10 cellular contexts compared by ENCODE assay signal in genomic region chr16:85227262-85227923, GRCh38.
DNase-seq lines count a peak whose midpoint lies in the region; ATAC-seq and TF ChIP-seq lines count a peak whose summit lies in the region.
"Had no signal": no experiment of that assay in that cellular context is flagged by ENCODE, and none has a peak within 500 bp of the region (broad histone marks: within the 10 kb centered on the region; RNA-seq: fewer than 3 reads in every experiment).

No MANE protein-coding gene starts in this region.

- H3K27me3 ChIP-seq in GM23338 (ENCODE audit: insufficient read depth) (no peaks in the 10 kb centered on the region), mesenchymal stem cell (ENCODE audit: control insufficient read depth in 1 of 2, insufficient read depth in 1 of 2, low read length in 2 of 2) (no peaks in the 10 kb centered on the region), vagina (no peaks in the 10 kb centered on the region)

- H4K20me1 ChIP-seq in GM23338 (replicated peaks; ENCODE audit: insufficient read depth), result no peaks in the 10 kb centered on the region; the same call in 1 of the 2 replicates

- H3K23ac ChIP-seq in mesenchymal stem cell (ENCODE audit: low read length in 2 of 2), result no peak overlapping the region

- intact Hi-C loops in vagina (cut with DNase I), result no loop called here
- intact Hi-C loops in posterior cingulate gyrus (cut with DNase I), result no loop called here

- H3K4me1 ChIP-seq in GM23338 (ENCODE audit: insufficient read depth) (0 out of 2 replicates have a peak, but pooled peaks cover 11% of the 10 kb centered on the region), mesenchymal stem cell (ENCODE audit: control insufficient read depth, insufficient read depth, low read depth, low read length) (peaks cover 60% of the 10 kb centered on the region), vagina (peaks cover 22% of the 10 kb centered on the region)

- no peaks in the 10 kb centered on the region for H3K9me2 ChIP-seq in GM23338 (ENCODE audit: insufficient read depth)

- H3K79me1 ChIP-seq in mesenchymal stem cell (replicated peaks; ENCODE audit: low read length, poor library complexity, severe bottlenecking), result peaks cover 27% of the 10 kb centered on the region

- 56% methylated on average over 13 of the region's 13 CpGs for WGBS in mesenchymal stem cell

- no peak overlapping the region for H2AFZ ChIP-seq in GM23338
- H2AFZ ChIP-seq in mesenchymal stem cell (ENCODE audit: low read depth, low read length), result no peak overlapping the region

- peaks cover 7% of the 10 kb centered on the region; the same call in 2 of the 3 replicates for H3K9me3 Mint-ChIP-seq in GM23338

- peaks cover 22% of the 10 kb centered on the region for H3K79me2 ChIP-seq in GM23338 (replicated peaks; ENCODE audit: insufficient read depth)

- peak; percentile 70 for ATAC-seq in GM18858 (IDR thresholded peaks at IDR 0.05; ENCODE audit: unreplicated experiment)
- ATAC-seq in GM23338, result peak; percentile 10; the same call in 2 of the 3 replicates

- peaks cover 32% of the 10 kb centered on the region for H3K4me1 Mint-ChIP-seq in GM23338

- H3K27ac ChIP-seq in GM23338 (ENCODE audit: low read depth) (no peak overlapping the region), mesenchymal stem cell (ENCODE audit: low read length, poor library complexity, severe bottlenecking) (peak overlapping the region; percentile 90), vagina (no peak overlapping the region)
- H3K27ac ChIP-seq: neutrophil had no signal

- peak overlapping the region; percentile 82 for H4K8ac ChIP-seq in mesenchymal stem cell (ENCODE audit: low read length)

- H3K18ac ChIP-seq in mesenchymal stem cell (ENCODE audit: low read depth in 1 of 2, low read length in 2 of 2), result peak overlapping the region; percentile 6 to 86

- DNase-seq in GM23338 (ENCODE audit: low spot score) (no peak), M059J (ENCODE audit: low read depth) (peak; percentile 66), mesenchymal stem cell (peak; percentile 81), T-helper 2 cell (no peak), vagina (ENCODE audit: extremely low spot score in 2 of 2) (no peak), posterior cingulate gyrus (no peak)
- DNase-seq in activated CD4-positive, alpha-beta T cell treated with anti-CD3 and anti-CD28 coated beads, Interleukin-2, amount 50 U/mL, for 48 hours, result no peak
- DNase-seq: central memory CD4-positive, alpha-beta T cell had no signal

- no peak overlapping the region for H4K91ac ChIP-seq in mesenchymal stem cell (ENCODE audit: low read length)

- no peak for TF ChIP-seq POLR2A in vagina (IDR thresholded peaks at IDR 0.05)

- no peak overlapping the region; the same call in 2 of the 3 replicates for H3K4me3 Mint-ChIP-seq in GM23338

- H2BK5ac ChIP-seq in mesenchymal stem cell (ENCODE audit: low read depth, low read length, poor library complexity, severe bottlenecking), result peak overlapping the region; percentile 26

- no peak overlapping the region for H3K4me2 ChIP-seq in GM23338
- peak overlapping the region; percentile 51 for H3K4me2 ChIP-seq in mesenchymal stem cell (ENCODE audit: low read length, poor library complexity, severe bottlenecking)

- H3K27me3 Mint-ChIP-seq in GM23338 (ENCODE audit: insufficient read depth, low read depth, poor library complexity), result peaks cover 15% of the 10 kb centered on the region

- no peak for TF ChIP-seq CTCF in GM23338 (conservative IDR thresholded peaks at IDR 0.05; ENCODE audit: low read depth in 2 of 2)
- TF ChIP-seq CTCF in vagina (IDR thresholded peaks at IDR 0.05), result no peak

- 0 out of 2 replicates have a peak, but pooled peaks cover 3% of the 10 kb centered on the region for H3F3A ChIP-seq in GM23338 (replicated peaks; ENCODE audit: low read depth)

- H3K36me3 ChIP-seq in GM23338 (ENCODE audit: insufficient read depth), result no peaks in the 10 kb centered on the region
- H3K36me3 ChIP-seq in mesenchymal stem cell (ENCODE audit: control insufficient read depth in 1 of 2, insufficient read depth in 2 of 2, low read depth in 1 of 2, low read length in 2 of 2), result peaks cover 0 to 5% of the 10 kb centered on the region in 2 experiments
- no peaks in the 10 kb centered on the region for H3K36me3 ChIP-seq in vagina
- H3K36me3 ChIP-seq: neutrophil had no signal

- peak overlapping the region; percentile 22; the same call in 1 of the 2 replicates for H3K27ac Mint-ChIP-seq in GM23338

- peak overlapping the region in 1 of 2 experiments; percentile 43 for H3K4ac ChIP-seq in mesenchymal stem cell (ENCODE audit: low read depth in 1 of 2, low read length in 2 of 2)

- peak overlapping the region; percentile 6 to 37 for H2BK12ac ChIP-seq in mesenchymal stem cell (ENCODE audit: low read length in 2 of 2)

- H3K36me3 Mint-ChIP-seq in GM23338 (ENCODE audit: low read depth), result peaks cover 8% of the 10 kb centered on the region; the same call in 2 of the 3 replicates

- H3K9ac ChIP-seq in mesenchymal stem cell (ENCODE audit: low read length), result peak overlapping the region; percentile 46

- no peaks in the 10 kb centered on the region for H3K9me3 ChIP-seq in mesenchymal stem cell (ENCODE audit: control insufficient read depth, low read length)
- H3K9me3 ChIP-seq in vagina, result no peaks in the 10 kb centered on the region
- H3K9me3 ChIP-seq: neutrophil had no signal

- H3K4me3 ChIP-seq in GM23338 (no peak overlapping the region), mesenchymal stem cell (ENCODE audit: insufficient read depth in 1 of 2, low read depth in 1 of 2, low read length in 2 of 2) (no peak overlapping the region), vagina (no peak overlapping the region)

- peak overlapping the region; percentile 79 for H2BK15ac ChIP-seq in mesenchymal stem cell (ENCODE audit: low read depth, poor library complexity, severe bottlenecking)

- H2BK120ac ChIP-seq in mesenchymal stem cell (ENCODE audit: low read depth, low read length), result peak overlapping the region; percentile 65

- peak overlapping the region; percentile 18 for H2AK5ac ChIP-seq in mesenchymal stem cell (ENCODE audit: low read length, severe bottlenecking)

- peak overlapping the region in 1 of 2 experiments; percentile 36 for H3K14ac ChIP-seq in mesenchymal stem cell (ENCODE audit: low read length in 2 of 2)

TF ChIP-seq in GM23338, 12 proteins besides CTCF, POLR2A, EP300 and RAD21 (continues in another document):
- TF ChIP-seq ZNF331 (CRISPR knock-in tag; IDR thresholded peaks at IDR 0.05; ENCODE audit: low read depth), result no peak
- no peak for TF ChIP-seq EZH2 (IDR thresholded peaks at IDR 0.05; ENCODE audit: low read depth, unreplicated experiment)
- no peak for TF ChIP-seq NANOG (IDR thresholded peaks at IDR 0.05; ENCODE audit: borderline replicate concordance)
- TF ChIP-seq ZNF114 (CRISPR knock-in tag; IDR thresholded peaks at IDR 0.05), result no peak
- no peak for TF ChIP-seq STAT1 (IDR thresholded peaks at IDR 0.05; ENCODE audit: unreplicated experiment)

Comparison
In these comparisons a context has a peak if more than half of its experiments do, and no peak if none do; other contexts are left out.
1. DNase-seq: peak in M059J (single experiment) and mesenchymal stem cell (single experiment); none in GM23338 (single experiment), activated CD4-positive, alpha-beta T cell treated with anti-CD3 and anti-CD28 coated beads, Interleukin-2, amount 50 U/mL, for 48 hours (0 of 2), T-helper 2 cell (0 of 5), vagina (0 of 2) and posterior cingulate gyrus (0 of 10).